ENCODE assay signal across 27 cellular contexts in the genomic region with DNA sequence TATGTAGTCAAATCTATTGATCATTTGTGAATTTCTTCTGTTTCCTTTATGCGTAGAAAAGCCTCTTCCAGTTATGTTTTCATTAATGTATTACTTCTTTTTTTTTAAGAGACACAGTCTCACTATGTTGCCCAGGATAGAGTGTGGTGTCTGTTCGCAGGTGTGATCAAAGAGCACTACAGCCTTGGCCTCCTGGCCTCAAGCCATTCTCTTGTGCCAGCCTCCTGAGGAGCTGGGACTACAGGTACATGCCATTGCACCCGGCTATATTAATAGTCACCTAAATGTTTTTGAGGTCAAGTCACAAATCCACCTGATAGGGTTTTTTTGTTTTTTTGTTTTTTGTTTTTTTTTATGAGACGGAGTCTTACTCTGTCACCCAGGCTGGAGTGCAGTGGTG.
"Had no signal": no experiment of that assay in that cellular context is flagged by ENCODE, and none has a peak within 500 bp of the region (broad histone marks: within the 10 kb centered on the region; RNA-seq: fewer than 3 reads in every experiment).

No MANE protein-coding gene starts in this region.

- H3K27me3 Mint-ChIP-seq: activated CD4-positive, alpha-beta T cell treated with anti-CD3 and anti-CD28 coated beads, Interleukin-2, amount 10 ng/mL, durations not matched to agents 7 days and 5 days; brain had no signal

- H3K27ac ChIP-seq: SJCRH30, SK-N-MC had no signal

- H3K4me1 Mint-ChIP-seq: activated CD4-positive, alpha-beta T cell treated with anti-CD3 and anti-CD28 coated beads, Interleukin-2, amount 10 ng/mL, durations not matched to agents 7 days and 5 days had no signal

- H3K36me3 ChIP-seq: adrenal gland, SJCRH30 had no signal

- H3K4me3 Mint-ChIP-seq: activated CD4-positive, alpha-beta T cell treated with anti-CD3 and anti-CD28 coated beads, Interleukin-2, amount 10 ng/mL, durations not matched to agents 7 days and 5 days; activated naive CD4-positive, alpha-beta T cell treated with anti-CD3 and anti-CD28 coated beads for 36 hours; brain had no signal

- H3K4me3 ChIP-seq: adrenal gland, MG63, SJCRH30, SK-N-MC had no signal

- H3K27ac Mint-ChIP-seq: activated CD4-positive, alpha-beta T cell treated with anti-CD3 and anti-CD28 coated beads, Interleukin-2, amount 10 ng/mL, durations not matched to agents 7 days and 5 days; activated naive CD4-positive, alpha-beta T cell treated with anti-CD3 and anti-CD28 coated beads for 36 hours; activated naive CD4-positive, alpha-beta T cell treated with anti-CD3 and anti-CD28 coated beads, Interleukin-2, amount 50 U/mL, for 72 hours had no signal

- ATAC-seq: activated naive CD4-positive, alpha-beta T cell treated with anti-CD3 and anti-CD28 coated beads, Interleukin-2, amount 50 U/mL, for 72 hours; Panc1 had no signal

- FAIRE-seq: astrocyte, bronchial epithelial cell had no signal

- H3K9me3 Mint-ChIP-seq: activated naive CD4-positive, alpha-beta T cell treated with anti-CD3 and anti-CD28 coated beads for 36 hours had no signal

- DNase-seq: activated CD4-positive, alpha-beta T cell treated with anti-CD3 and anti-CD28 coated beads, Interleukin-2, amount 10 ng/mL, durations not matched to agents 7 days and 5 days; activated CD4-positive, alpha-beta T cell treated with anti-CD3 and anti-CD28 coated beads, Interleukin-2, amount 50 U/mL, for 48 hours; activated CD8-positive, alpha-beta memory T cell treated with anti-CD3 and anti-CD28 coated beads, Interleukin-2, amount 50 U/mL, for 48 hours; activated gamma-delta T cell treated with Interleukin-2 at 50 U/mL for 16 hours; activated naive CD4-positive, alpha-beta T cell treated with anti-CD3 and anti-CD28 coated beads for 36 hours; adrenal gland; caudate nucleus; cerebellar nuclear complex; Kasumi-1; KG1; MG63; NCI-H1048; NCI-H1105 treated with DMSO at 0.1 percent for 48 hours; NCI-H1436; NCI-H1694; NCI-H1930; NCI-H345; NCI-H524 treated with DMSO at 0.1 percent for 48 hours; SHP77; SJCRH30; T1000 had no signal

- H3K9me3 ChIP-seq: adrenal gland, MG63 had no signal

- H3K27me3 ChIP-seq: adrenal gland, MG63, SJCRH30 had no signal
